Comparison of ENCODE assay signal across 16 cellular contexts in the genomic region with DNA sequence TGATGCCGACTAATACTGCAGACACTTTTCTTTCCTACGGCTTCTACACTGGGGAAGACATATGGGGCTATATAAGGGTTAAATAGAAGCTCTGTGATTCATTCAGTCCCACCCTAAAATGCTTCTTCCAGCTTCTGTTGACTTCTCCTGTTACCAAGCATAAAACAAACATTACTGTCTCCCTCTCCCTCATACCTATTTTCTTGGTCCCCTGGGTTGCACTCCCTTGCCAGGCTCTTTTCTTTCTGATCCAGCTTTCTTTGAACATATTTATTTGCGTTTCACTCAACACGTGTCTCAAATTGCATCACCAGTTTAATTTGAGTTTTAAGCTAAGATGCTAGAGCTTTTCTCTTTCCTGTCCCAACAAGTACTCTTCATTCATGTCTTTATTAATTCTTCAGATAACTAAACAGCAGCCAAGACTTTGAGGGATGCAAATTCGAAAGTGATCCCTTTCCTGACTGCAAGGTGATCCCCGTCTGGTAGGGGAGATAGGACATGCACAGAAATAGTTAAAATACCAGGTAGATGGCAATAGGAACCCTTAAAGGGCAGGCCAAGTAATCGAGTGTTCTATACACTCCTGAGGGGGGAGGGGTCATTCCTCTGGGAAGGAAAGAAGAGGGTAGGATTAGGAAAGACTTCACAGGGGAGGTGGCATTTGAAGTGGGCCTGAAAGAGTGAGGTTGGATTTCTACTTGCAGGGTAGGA.
A peak's percentile ranks its signal among the peaks of the same experiment; 100 is the strongest.
DNase-seq lines count a peak whose midpoint lies in the region; TF ChIP-seq lines count a peak whose summit lies in the region.
"Had no signal": no experiment of that assay in that cellular context is flagged by ENCODE, and none has a peak within 500 bp of the region (broad histone marks: within the 10 kb centered on the region; RNA-seq: fewer than 3 reads in every experiment).

No MANE protein-coding gene starts in this region.

- DNase-seq in DMS79 treated with DMSO at 0.1 percent for 48 hours (lab: John Stamatoyannopoulos, UW): peak; percentile 58
- DNase-seq in DMS79 (lab: John Stamatoyannopoulos, UW): no peak
- peak; percentile 74 for DNase-seq in NCI-H69 (lab: John Stamatoyannopoulos, UW)
- no peak for DNase-seq in epithelial cell of prostate (ENCODE audit: low read depth, low spot score)
- DNase-seq in osteoblast (ENCODE audit: insufficient read length, low spot score, missing footprints): peak; percentile 55
- no peak for DNase-seq in left ventricle myocardium inferior
- DNase-seq in activated CD4-positive, alpha-beta T cell treated with anti-CD3 and anti-CD28 coated beads for 4 hours: no peak
- no peak for DNase-seq in stimulated activated CD4-positive, alpha-beta T cell treated with anti-CD3 and anti-CD28 coated beads, Interleukin-2, amount 100 ng/mL, for 24 hours
- DNase-seq: 8988T; activated naive CD4-positive, alpha-beta T cell treated with Interleukin-2 at 50 U/mL for 16 hours; H9; MV-4-11; NCI-H82; occipital lobe; substantia nigra had no signal

- H3K36me3 ChIP-seq in osteoblast (ENCODE audit: insufficient read depth, low read length) (no peaks in the 10 kb centered on the region), left ventricle myocardium inferior (no peaks in the 10 kb centered on the region)

- H3K27me3 ChIP-seq in osteoblast (ENCODE audit: insufficient read depth, low read length) (no peaks in the 10 kb centered on the region), left ventricle myocardium inferior (ENCODE audit: low read depth) (no peaks in the 10 kb centered on the region)

- H2AFZ ChIP-seq in osteoblast (ENCODE audit: low read length): no peak overlapping the region

- intact Hi-C loops in left ventricle myocardium inferior (cut with micrococcal nuclease): no loop called here

- H3K4me1 ChIP-seq in osteoblast (ENCODE audit: insufficient read depth, low read length) (peaks cover 17% of the 10 kb centered on the region), left ventricle myocardium inferior (peaks cover 34% of the 10 kb centered on the region)

- no peaks in the 10 kb centered on the region for H3K79me2 ChIP-seq in osteoblast (ENCODE audit: insufficient read depth, low read length)

- H3K27ac ChIP-seq in epithelial cell of prostate (peak overlapping the region; percentile 37), osteoblast (ENCODE audit: low read depth, low read length) (no peak overlapping the region), left ventricle myocardium inferior (replicated peaks) (no peak overlapping the region)

- H3K4me3 ChIP-seq in osteoblast (ENCODE audit: insufficient read depth, low read length) (no peak overlapping the region), left ventricle myocardium inferior (no peak overlapping the region)
- H3K4me3 ChIP-seq: smooth muscle cell had no signal

- no peak overlapping the region for H3K4me2 ChIP-seq in osteoblast (ENCODE audit: insufficient read depth, low read length)
- H3K4me2 ChIP-seq: smooth muscle cell had no signal

- H4K20me1 ChIP-seq in osteoblast (ENCODE audit: insufficient read depth, low read length): no peaks in the 10 kb centered on the region

- TF ChIP-seq CTCF in osteoblast (IDR thresholded peaks at IDR 0.05; ENCODE audit: extremely low read depth, low read depth, low read length): no peak
- TF ChIP-seq CTCF in left ventricle myocardium inferior (IDR thresholded peaks at IDR 0.05; ENCODE audit: borderline replicate concordance): no peak

- H3K9me3 ChIP-seq in osteoblast (ENCODE audit: low read depth, low read length) (no peaks in the 10 kb centered on the region), left ventricle myocardium inferior (replicated peaks) (no peaks in the 10 kb centered on the region)

Comparison
In these comparisons a context has a peak if more than half of its experiments do, and no peak if none do; other contexts are left out.
1. DNase-seq: peak in DMS79 treated with DMSO at 0.1 percent for 48 hours (single experiment), NCI-H69 (single experiment) and osteoblast (single experiment); none in DMS79 (single experiment), epithelial cell of prostate (single experiment), left ventricle myocardium inferior (single experiment), activated CD4-positive, alpha-beta T cell treated with anti-CD3 and anti-CD28 coated beads for 4 hours (0 of 2) and stimulated activated CD4-positive, alpha-beta T cell treated with anti-CD3 and anti-CD28 coated beads, Interleukin-2, amount 100 ng/mL, for 24 hours (0 of 2).